Comparison of ENCODE assay signal across 18 cellular contexts in the genomic region with DNA sequence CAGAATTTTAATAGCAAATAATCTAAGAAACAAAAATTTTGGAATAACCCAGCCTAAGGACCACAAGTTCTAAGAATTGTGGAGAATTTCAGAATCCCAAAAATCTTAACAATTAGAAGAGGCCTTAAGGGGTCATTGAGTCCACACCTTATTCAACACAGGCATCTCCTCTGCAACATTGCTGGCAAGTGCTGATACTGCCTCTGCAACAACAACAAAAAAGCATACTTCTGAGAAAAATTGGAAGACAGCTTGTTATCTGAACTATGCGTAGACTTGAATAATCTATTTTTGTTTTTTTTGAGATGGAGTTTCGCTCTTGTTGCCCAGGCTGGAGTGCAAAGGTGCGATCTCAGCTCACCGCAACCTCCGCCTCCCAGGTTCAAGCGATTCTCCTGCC. TPM values are rescaled to one million over a fixed set of nuclear protein-coding genes. Genes with fewer than 3 reads are reported as not detected.
A peak's percentile ranks its signal among the peaks of the same experiment; 100 is the strongest.
DNase-seq lines count a peak whose midpoint lies in the region; ATAC-seq and TF ChIP-seq lines count a peak whose summit lies in the region.
"Had no signal": no experiment of that assay in that cellular context is flagged by ENCODE, and none has a peak within 500 bp of the region (broad histone marks: within the 10 kb centered on the region; RNA-seq: fewer than 3 reads in every experiment).

No MANE protein-coding gene starts in this region.

- H3K36me3 Mint-ChIP-seq in Caco-2 (ENCODE audit: insufficient read depth, unreplicated experiment) (peaks cover 16% of the 10 kb centered on the region), mesothelial cell of epicardium (peaks cover 9% of the 10 kb centered on the region), type B pancreatic cell (peaks cover 11% of the 10 kb centered on the region)
- no peaks in the 10 kb centered on the region for H3K36me3 Mint-ChIP-seq in dendritic cell treated with granulocyte-macrophage colony-stimulating factor and Interleukin-4, amounts not matched to agents 40 ng/mL and 50 ng/mL, for 4 days (ENCODE audit: low read depth)
- H3K36me3 Mint-ChIP-seq: IgD-negative memory B cell had no signal

- CTCF ChIA-PET in Caco-2 (lab: Charles Lee), result interaction anchor here (0.6 to 1.6 kb wide), 2 partner anchors 11 to 91 kb away, joined by 3 to 4 read pairs; no protein-coding TSS in a partner anchor

- H3K4me3 Mint-ChIP-seq in Caco-2 (ENCODE audit: unreplicated experiment), result no peak overlapping the region
- no peak overlapping the region for H3K4me3 Mint-ChIP-seq in dendritic cell treated with granulocyte-macrophage colony-stimulating factor and Interleukin-4, amounts not matched to agents 40 ng/mL and 50 ng/mL, for 4 days
- H3K4me3 Mint-ChIP-seq in mesothelial cell of epicardium, result no peak overlapping the region
- no peak overlapping the region for H3K4me3 Mint-ChIP-seq in type B pancreatic cell
- H3K4me3 Mint-ChIP-seq: CD4-positive, alpha-beta T cell; IgD-negative memory B cell had no signal

- TF ChIP-seq CTCF in Caco-2 (IDR thresholded peaks at IDR 0.05; ENCODE audit: insufficient read depth in 1 of 2, low read depth in 1 of 2, low read length in 1 of 2, severe bottlenecking in 1 of 2, unreplicated experiment in 1 of 2), result no peak
- no peak for TF ChIP-seq CTCF in mesothelial cell of epicardium (IDR thresholded peaks at IDR 0.05; ENCODE audit: unreplicated experiment)
- TF ChIP-seq CTCF in type B pancreatic cell (conservative IDR thresholded peaks at IDR 0.05), result no peak
- TF ChIP-seq CTCF in left lung (IDR thresholded peaks at IDR 0.05), result no peak

- no peaks in the 10 kb centered on the region for H3K27me3 Mint-ChIP-seq in Caco-2 (ENCODE audit: insufficient read depth, unreplicated experiment)
- H3K27me3 Mint-ChIP-seq in dendritic cell treated with granulocyte-macrophage colony-stimulating factor and Interleukin-4, amounts not matched to agents 40 ng/mL and 50 ng/mL, for 4 days, result no peaks in the 10 kb centered on the region
- H3K27me3 Mint-ChIP-seq in mesothelial cell of epicardium (ENCODE audit: low read depth), result no peaks in the 10 kb centered on the region
- H3K27me3 Mint-ChIP-seq in type B pancreatic cell, result no peaks in the 10 kb centered on the region
- H3K27me3 Mint-ChIP-seq: CD4-positive, alpha-beta T cell; IgD-negative memory B cell had no signal

- POLR2A ChIA-PET in Caco-2 (lab: Charles Lee), result no interaction called here

- in situ Hi-C loops in HAP-1 (cut with MboI; ENCODE audit: low sequenced_read_pairs), result no loop called here

- ATAC-seq in left lung, result no peak
- ATAC-seq: A549, HepG2 had no signal

- H3K4me1 ChIP-seq in Caco-2 (peaks cover 55% of the 10 kb centered on the region), HAP-1 (peaks cover 35% of the 10 kb centered on the region), left lung (no peaks in the 10 kb centered on the region)
- H3K4me1 ChIP-seq: A549 had no signal

- H3K4me1 Mint-ChIP-seq in Caco-2 (ENCODE audit: low read depth, unreplicated experiment) (peaks cover 41% of the 10 kb centered on the region), mesothelial cell of epicardium (peaks cover 60% of the 10 kb centered on the region), type B pancreatic cell (ENCODE audit: unreplicated experiment) (peaks cover 38% of the 10 kb centered on the region)
- peaks cover 21% of the 10 kb centered on the region for H3K4me1 Mint-ChIP-seq in dendritic cell treated with granulocyte-macrophage colony-stimulating factor and Interleukin-4, amounts not matched to agents 40 ng/mL and 50 ng/mL, for 4 days (ENCODE audit: low read depth)

- peak overlapping the region; percentile 96 for H3K27ac Mint-ChIP-seq in Caco-2 (ENCODE audit: unreplicated experiment)
- H3K27ac Mint-ChIP-seq in dendritic cell treated with granulocyte-macrophage colony-stimulating factor and Interleukin-4, amounts not matched to agents 40 ng/mL and 50 ng/mL, for 4 days, result peak overlapping the region; percentile 7
- peak overlapping the region; percentile 96 for H3K27ac Mint-ChIP-seq in mesothelial cell of epicardium
- peak overlapping the region; percentile 68 for H3K27ac Mint-ChIP-seq in type B pancreatic cell
- H3K27ac Mint-ChIP-seq: CD4-positive, alpha-beta T cell; IgD-negative memory B cell had no signal

- intact Hi-C loops in Caco-2 (cut with micrococcal nuclease; ENCODE audit: unreplicated experiment) (no loop called here), left lung (cut with DNase I) (no loop called here)
- intact Hi-C loops in dendritic cell treated with granulocyte-macrophage colony-stimulating factor and Interleukin-4, amounts not matched to agents 40 ng/mL and 50 ng/mL, for 4 days (cut with micrococcal nuclease), result no loop called here

- H3K9me3 ChIP-seq in Caco-2 (no peaks in the 10 kb centered on the region), HAP-1 (no peaks in the 10 kb centered on the region), left lung (no peaks in the 10 kb centered on the region)
- H3K9me3 ChIP-seq: A549 had no signal

- no peak for DNase-seq in Caco-2
- DNase-seq in mesothelial cell of epicardium (ENCODE audit: low spot score in 2 of 2, unreplicated experiment in 2 of 2), result no peak
- DNase-seq in type B pancreatic cell (ENCODE audit: extremely low spot score, unreplicated experiment), result no peak
- DNase-seq in stimulated activated CD4-positive, alpha-beta T cell treated with anti-CD3 and anti-CD28 coated beads, Interleukin-2, amount 100 ng/mL, for 48 hours, result no peak
- DNase-seq in HAP-1 (ENCODE audit: low spot score in 2 of 2), result no peak
- DNase-seq in left lung, result no peak
- DNase-seq: AML-193; CD4-positive, alpha-beta T cell; DMS79 treated with DMSO at 0.1 percent for 48 hours; GF-D8; GOT3; H7 had no signal

- no peak overlapping the region for H3K27ac ChIP-seq in left lung
- H3K27ac ChIP-seq: 22Rv1, A549, C4-2B had no signal

- H3K27me3 ChIP-seq in Caco-2 (replicated peaks; ENCODE audit: control insufficient read depth, insufficient read depth, low read length), result no peaks in the 10 kb centered on the region
- no peaks in the 10 kb centered on the region for H3K27me3 ChIP-seq in HAP-1 (ENCODE audit: low read depth)
- H3K27me3 ChIP-seq in left lung, result no peaks in the 10 kb centered on the region

- H3K4me3 ChIP-seq in Caco-2 (ENCODE audit: low read depth, low read length) (no peak overlapping the region), HAP-1 (no peak overlapping the region), left lung (no peak overlapping the region)
- H3K4me3 ChIP-seq: A549 had no signal

- no peaks in the 10 kb centered on the region for H3K36me3 ChIP-seq in Caco-2 (ENCODE audit: control insufficient read depth, insufficient read depth, low read length)
- no peaks in the 10 kb centered on the region for H3K36me3 ChIP-seq in HAP-1 (replicated peaks)
- H3K36me3 ChIP-seq in left lung, result no peaks in the 10 kb centered on the region

- no peaks in the 10 kb centered on the region for H3K9me3 Mint-ChIP-seq in Caco-2 (ENCODE audit: unreplicated experiment)
- no peaks in the 10 kb centered on the region for H3K9me3 Mint-ChIP-seq in dendritic cell treated with granulocyte-macrophage colony-stimulating factor and Interleukin-4, amounts not matched to agents 40 ng/mL and 50 ng/mL, for 4 days
- H3K9me3 Mint-ChIP-seq in mesothelial cell of epicardium, result no peaks in the 10 kb centered on the region
- no peaks in the 10 kb centered on the region for H3K9me3 Mint-ChIP-seq in type B pancreatic cell
- H3K9me3 Mint-ChIP-seq: CD4-positive, alpha-beta T cell; IgD-negative memory B cell had no signal

- BruUV-seq in Caco-2 (replicated peaks; lab: Mats Ljungman, UMichigan), result no TSS peak

RNA-seq across cellular contexts. Expression of a gene that starts 24.0 kb away (rescaled TPM):
- total RNA-seq in Caco-2 (2022), result 422 and 437 TPM in 2 replicates
- 786 to 841 TPM (median 827 TPM) in 3 replicates for total RNA-seq in mesothelial cell of epicardium
- total RNA-seq in type B pancreatic cell (ENCODE audit: low replicate concordance), result 192 and 706 TPM in 2 replicates
- 10 to 100 TPM; 10.5 to 12.1 TPM for total RNA-seq in left lung

Comparison
In these comparisons a context has a peak if more than half of its experiments do, and no peak if none do; other contexts are left out.
1. H3K27ac Mint-ChIP-seq: peak in every context shown above with its lines; median percentile 96 in Caco-2; 96 in mesothelial cell of epicardium; 68 in type B pancreatic cell; 7 in dendritic cell treated with granulocyte-macrophage colony-stimulating factor and Interleukin-4, amounts not matched to agents 40 ng/mL and 50 ng/mL, for 4 days.
2. RNA of a gene that starts 24.0 kb away (total RNA-seq): 786 to 841 TPM in mesothelial cell of epicardium, 422 to 437 TPM in Caco-2 and 192 to 706 TPM in type B pancreatic cell; 10.5 to 12.1 TPM in left lung; every median in the first group is over 10 times any median in the second.